In genomic region chr16:1102921-1103648, GRCh38 we compare ENCODE assay signal across 9 cellular contexts. TPM values are rescaled to one million over a fixed set of nuclear protein-coding genes. Genes with fewer than 3 reads are reported as not detected.
DNase-seq lines count a peak whose midpoint lies in the region; ATAC-seq and TF ChIP-seq lines count a peak whose summit lies in the region.
"Had no signal": no experiment of that assay in that cellular context is flagged by ENCODE, and none has a peak within 500 bp of the region (broad histone marks: within the 10 kb centered on the region; RNA-seq: fewer than 3 reads in every experiment).

No MANE protein-coding gene starts in this region.

- H3K9me3 ChIP-seq in endodermal cell (ENCODE audit: control insufficient read depth, low read length), result no peaks in the 10 kb centered on the region

- no peaks in the 10 kb centered on the region for H3K27me3 ChIP-seq in endodermal cell (ENCODE audit: control insufficient read depth, insufficient read depth, low read length, poor library complexity, severe bottlenecking)

- 10 to 16% methylated on average over 25 to 60 of the region's 61 CpGs for WGBS in endodermal cell (ENCODE audit: insufficient coverage in 1 of 2, insufficient read length in 1 of 2), 2 experiments

- no peak for TF ChIP-seq POLR2A in NB4 (IDR thresholded peaks at IDR 0.05; ENCODE audit: extremely low read depth, insufficient read length)

- H3K27ac Mint-ChIP-seq in activated CD8-positive, alpha-beta T cell treated with anti-CD3 and anti-CD28 coated beads for 36 hours, result no peak overlapping the region
- H3K27ac Mint-ChIP-seq in endodermal cell, result no peak overlapping the region

- CTCF ChIA-PET in activated CD8-positive, alpha-beta T cell treated with anti-CD3 and anti-CD28 coated beads for 36 hours (lab: Charles Lee), result interaction anchor here (0.8 to 1.1 kb wide), 6 partner anchors 84 to 396 kb away, joined by 3 to 4 read pairs (median 3); no protein-coding TSS in a partner anchor

- intact Hi-C loops in activated CD8-positive, alpha-beta T cell treated with anti-CD3 and anti-CD28 coated beads for 36 hours (cut with micrococcal nuclease), result no loop called here

- peak; percentile 20 for TF ChIP-seq CTCF in NB4 (IDR thresholded peaks at IDR 0.05; ENCODE audit: low read depth, low read length)
- peak; percentile 57 for TF ChIP-seq CTCF in activated CD8-positive, alpha-beta T cell treated with anti-CD3 and anti-CD28 coated beads for 36 hours (IDR thresholded peaks at IDR 0.05)
- TF ChIP-seq CTCF in endodermal cell (conservative IDR thresholded peaks at IDR 0.05), result peak; percentile 78

- H3K27me3 Mint-ChIP-seq in activated CD8-positive, alpha-beta T cell treated with anti-CD3 and anti-CD28 coated beads for 36 hours, result peaks cover 5% of the 10 kb centered on the region
- no peaks in the 10 kb centered on the region for H3K27me3 Mint-ChIP-seq in endodermal cell (ENCODE audit: insufficient read depth)

- H3K9ac ChIP-seq in endodermal cell (ENCODE audit: extremely low read depth, low read length, poor library complexity, severe bottlenecking), result no peak overlapping the region

- no peaks in the 10 kb centered on the region for H3K36me3 ChIP-seq in endodermal cell (ENCODE audit: control insufficient read depth, insufficient read depth, low read length)

- DNase-seq in GDM1 (lab: John Stamatoyannopoulos, UW) (peak; percentile 2), NB4 (ENCODE audit: low read depth) (peak; percentile 48), endodermal cell (peak; percentile 91), myocyte (ENCODE audit: low read depth) (peak; percentile 67), cortex of kidney (lab: John Stamatoyannopoulos, UW) (no peak)
- DNase-seq in activated CD8-positive, alpha-beta T cell treated with anti-CD3 and anti-CD28 coated beads for 36 hours, result peak; percentile 74
- DNase-seq in stimulated activated CD8-positive, alpha-beta memory T cell treated with anti-CD3 and anti-CD28 coated beads, Interleukin-7, amount 100 ng/mL, for 24 hours (ENCODE audit: low read depth), result peak; percentile 44

- H3K27ac ChIP-seq in endodermal cell (ENCODE audit: low read depth, low read length), result no peak overlapping the region

- no peak overlapping the region for H3K4me3 Mint-ChIP-seq in activated CD8-positive, alpha-beta T cell treated with anti-CD3 and anti-CD28 coated beads for 36 hours
- peak overlapping the region; percentile 27 for H3K4me3 Mint-ChIP-seq in endodermal cell

- H3K4me3 ChIP-seq in NB4 (ENCODE audit: low read depth, low read length) (no peak overlapping the region), endodermal cell (ENCODE audit: low read length) (peak overlapping the region; percentile 66)

- H3K4me1 ChIP-seq in endodermal cell (ENCODE audit: control insufficient read depth, insufficient read depth, low read length), result peaks cover 4% of the 10 kb centered on the region

- peak; percentile 86 for ATAC-seq in activated CD8-positive, alpha-beta T cell treated with anti-CD3 and anti-CD28 coated beads for 36 hours
- no peak for ATAC-seq in GM19328 (IDR thresholded peaks at IDR 0.05; ENCODE audit: unreplicated experiment)

- no peaks in the 10 kb centered on the region for H3K4me1 Mint-ChIP-seq in activated CD8-positive, alpha-beta T cell treated with anti-CD3 and anti-CD28 coated beads for 36 hours (ENCODE audit: low read depth)
- H3K4me1 Mint-ChIP-seq in endodermal cell, result peaks cover 2% of the 10 kb centered on the region

- POLR2A ChIA-PET in activated CD8-positive, alpha-beta T cell treated with anti-CD3 and anti-CD28 coated beads for 36 hours (lab: Charles Lee), result no interaction called here

- no peaks in the 10 kb centered on the region for H3K36me3 Mint-ChIP-seq in activated CD8-positive, alpha-beta T cell treated with anti-CD3 and anti-CD28 coated beads for 36 hours (ENCODE audit: low read depth)
- no peaks in the 10 kb centered on the region for H3K36me3 Mint-ChIP-seq in endodermal cell (ENCODE audit: low read depth)

- H3K9me3 Mint-ChIP-seq in activated CD8-positive, alpha-beta T cell treated with anti-CD3 and anti-CD28 coated beads for 36 hours, result no peaks in the 10 kb centered on the region
- H3K9me3 Mint-ChIP-seq in endodermal cell, result no peaks in the 10 kb centered on the region

RNA-seq across cellular contexts. Expression of gene C1QTNF8, which starts 7.0 kb away (rescaled TPM):
- not detected for total RNA-seq in activated CD8-positive, alpha-beta T cell treated with anti-CD3 and anti-CD28 coated beads for 36 hours
- total RNA-seq in endodermal cell, result under 1 TPM; 0.15 to 0.20 TPM
- not detected for polyA plus RNA-seq in endodermal cell (2013, experiment 1 of 2)
- not detected for polyA plus RNA-seq in endodermal cell (2013, experiment 2 of 2)
- total RNA-seq in myocyte, result not detected in 2 replicates
- 0.08 TPM for polyA plus RNA-seq in myocyte (2012)
- total RNA-seq: activated CD8-positive, alpha-beta memory T cell treated with anti-CD3 and anti-CD28 coated beads for 36 hours had no signal

RNA-seq across cellular contexts. Expression of gene SSTR5, which starts 30.5 kb away (rescaled TPM):
- not detected for total RNA-seq in activated CD8-positive, alpha-beta T cell treated with anti-CD3 and anti-CD28 coated beads for 36 hours
- total RNA-seq in endodermal cell (1 to 10 TPM in 1 of 2 donors, under 1 TPM in 1; 0.64 to 1.3 TPM), myocyte (0.29 and 1.6 TPM in 2 replicates)
- polyA plus RNA-seq in endodermal cell (2013, experiment 1 of 2), result 0.18 TPM
- polyA plus RNA-seq in endodermal cell (2013, experiment 2 of 2), result not detected
- polyA plus RNA-seq in myocyte (2012), result 0.74 TPM
- total RNA-seq: activated CD8-positive, alpha-beta memory T cell treated with anti-CD3 and anti-CD28 coated beads for 36 hours had no signal

RNA-seq across cellular contexts. Expression of gene CACNA1H, which starts 49.8 kb away (rescaled TPM):
- total RNA-seq in activated CD8-positive, alpha-beta T cell treated with anti-CD3 and anti-CD28 coated beads for 36 hours, result under 1 TPM; 0.27 to 0.34 TPM
- total RNA-seq in endodermal cell, result 10 to 100 TPM; 31.6 to 45.0 TPM
- 33.4 TPM for polyA plus RNA-seq in endodermal cell (2013, experiment 1 of 2)
- 30.0 TPM for polyA plus RNA-seq in endodermal cell (2013, experiment 2 of 2)
- total RNA-seq in myocyte, result 0.16 and 0.21 TPM in 2 replicates
- 0.40 TPM for polyA plus RNA-seq in myocyte (2012)

Comparison
In these comparisons a context has a peak if more than half of its experiments do, and no peak if none do; other contexts are left out.
1. CTCF ChIP-seq: peak in every context shown above with its lines; median percentile 78 in endodermal cell; 57 in activated CD8-positive, alpha-beta T cell treated with anti-CD3 and anti-CD28 coated beads for 36 hours; 20 in NB4.
2. RNA of gene CACNA1H, which starts 49.8 kb away (total RNA-seq): 31.6 to 45.0 TPM in endodermal cell; 0.27 to 0.34 TPM in activated CD8-positive, alpha-beta T cell treated with anti-CD3 and anti-CD28 coated beads for 36 hours and 0.16 to 0.21 TPM in myocyte; every median in the first group is over 10 times any median in the second.